Comparison of ENCODE assay signal across 8 cellular contexts in genomic region chr13:67048084-67048792, GRCh38.
DNase-seq lines count a peak whose midpoint lies in the region; ATAC-seq, FAIRE-seq and TF ChIP-seq lines count a peak whose summit lies in the region.

No MANE protein-coding gene starts in this region.

- H3K36me3 Mint-ChIP-seq in endothelial cell (ENCODE audit: low read depth, unreplicated experiment), result no peaks in the 10 kb centered on the region

- 41% methylated on average over 3 of the region's 3 CpGs for WGBS in A549 (ENCODE audit: missing lambda C conversion rate)

- TF ChIP-seq EP300 in A549 (IDR thresholded peaks at IDR 0.05), result no peak

- FAIRE-seq in A549 (lab: Jason Lieb, UNC), result no peak

- no peak for DNase-seq in A549 (ENCODE audit: low read depth in 1 of 2, low spot score in 1 of 2)
- peak; percentile 18 for DNase-seq in GM20000 (ENCODE audit: low spot score)
- DNase-seq in endothelial cell (ENCODE audit: low spot score), result peak; percentile 5
- no peak for DNase-seq in NCI-H526 treated with DMSO at 0.1 percent for 48 hours (lab: John Stamatoyannopoulos, UW)
- DNase-seq in activated T-cell treated with anti-CD3 and anti-CD28 coated beads, Interleukin-2, amount 50 U/mL, for 48 hours, result no peak
- no peak for DNase-seq in activated CD4-positive, alpha-beta T cell treated with anti-CD3 and anti-CD28 coated beads, Interleukin-2, amount 50 U/mL, for 48 hours
- DNase-seq in retina, result no peak

- no peaks in the 10 kb centered on the region for H3K27me3 Mint-ChIP-seq in endothelial cell (ENCODE audit: unreplicated experiment)

- H3K9me3 Mint-ChIP-seq in endothelial cell (ENCODE audit: unreplicated experiment), result no peaks in the 10 kb centered on the region

- H3K4me1 ChIP-seq in A549, result peaks cover 29% of the 10 kb centered on the region

- H3K4me3 Mint-ChIP-seq in endothelial cell (ENCODE audit: unreplicated experiment), result no peak overlapping the region

- peak overlapping the region; percentile 54 for H3K4me2 ChIP-seq in A549

- peak; percentile 13 to 62; a peak in 3 of 6 replicates for ATAC-seq in A549
- peak; percentile 87 for ATAC-seq in HG03520 (IDR thresholded peaks at IDR 0.05; ENCODE audit: unreplicated experiment)

- no peaks in the 10 kb centered on the region for H3K9me3 ChIP-seq in A549

- TF ChIP-seq RAD21 in A549 (conservative IDR thresholded peaks at IDR 0.05 in 1 of 2, IDR thresholded peaks at IDR 0.05 in 1 of 2), result no peak

- peak overlapping the region; percentile 51 to 58; a peak in 5 of 6 replicates for H3K27ac ChIP-seq in A549

- CTCF ChIA-PET in A549 (lab: Yijun Ruan, JAX), result no interaction called here

- H3K27ac Mint-ChIP-seq in endothelial cell (ENCODE audit: unreplicated experiment), result peak overlapping the region; percentile 97

- TF ChIP-seq POLR2A in A549 (IDR thresholded peaks at IDR 0.05; ENCODE audit: low read length), result no peak

- no peak overlapping the region for H3K4me3 ChIP-seq in A549

- H3K4me1 Mint-ChIP-seq in endothelial cell (ENCODE audit: unreplicated experiment), result peaks cover 20% of the 10 kb centered on the region

- POLR2A ChIA-PET in A549 (lab: Yijun Ruan, JAX), result no interaction called here

- no peak for TF ChIP-seq CTCF in A549 (IDR thresholded peaks at IDR 0.05)
- TF ChIP-seq CTCF in GM20000 (IDR thresholded peaks at IDR 0.05; ENCODE audit: extremely low read depth, missing control alignments), result no peak
- peak; percentile 19 for TF ChIP-seq CTCF in endothelial cell (IDR thresholded peaks at IDR 0.05; ENCODE audit: unreplicated experiment)

TF ChIP-seq in A549, 52 proteins besides CTCF, POLR2A, EP300 and RAD21:
- TF ChIP-seq MAFK (IDR thresholded peaks at IDR 0.05; ENCODE audit: partially characterized antibody) (no peak), PBX3 (IDR thresholded peaks at IDR 0.05) (no peak), CEBPB (IDR thresholded peaks at IDR 0.05) (no peak), MAZ (IDR thresholded peaks at IDR 0.05; ENCODE audit: borderline replicate concordance, low read depth, low read length) (no peak)

Comparison
In these comparisons a context has a peak if more than half of its experiments do, and no peak if none do; other contexts are left out.
1. DNase-seq: peak in GM20000 (single experiment) and endothelial cell (single experiment); none in A549 (0 of 2), NCI-H526 treated with DMSO at 0.1 percent for 48 hours (single experiment), activated T-cell treated with anti-CD3 and anti-CD28 coated beads, Interleukin-2, amount 50 U/mL, for 48 hours (0 of 2), activated CD4-positive, alpha-beta T cell treated with anti-CD3 and anti-CD28 coated beads, Interleukin-2, amount 50 U/mL, for 48 hours (0 of 2) and retina (single experiment).